ENCODE assay signal across 18 cellular contexts in the genomic region with DNA sequence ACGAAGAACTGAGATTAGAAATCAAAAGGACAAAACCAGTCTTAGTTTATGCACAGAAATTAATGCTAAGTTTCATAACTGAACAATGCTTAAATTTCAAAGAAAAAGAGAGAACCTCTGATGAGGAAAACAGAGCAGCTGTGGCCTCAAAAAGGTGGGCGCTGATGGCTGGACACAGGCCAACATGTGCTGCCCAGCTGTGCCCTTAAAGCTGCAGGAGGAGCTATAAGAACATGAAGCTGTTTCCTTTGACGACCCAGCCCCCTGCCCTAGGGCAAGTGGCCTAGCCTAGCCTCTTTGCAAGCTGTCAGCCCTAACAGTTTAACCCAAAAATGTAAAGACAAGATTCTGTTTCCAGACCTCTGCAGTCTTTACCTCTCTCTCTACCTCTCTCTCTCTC.
"Had no signal": no experiment of that assay in that cellular context is flagged by ENCODE, and none has a peak within 500 bp of the region (broad histone marks: within the 10 kb centered on the region; RNA-seq: fewer than 3 reads in every experiment).

No MANE protein-coding gene starts in this region.

- H3K4me3 Mint-ChIP-seq: activated naive CD8-positive, alpha-beta T cell treated with anti-CD3 and anti-CD28 coated beads for 36 hours; activated T-cell treated with anti-CD3 and anti-CD28 coated beads, Interleukin-2, amount 50 U/mL, for 24 hours; brain; central memory CD8-positive, alpha-beta T cell; effector memory CD8-positive, alpha-beta T cell; naive thymus-derived CD4-positive, alpha-beta T cell; T-helper 17 cell had no signal

- H3K9me3 Mint-ChIP-seq: activated naive CD8-positive, alpha-beta T cell treated with anti-CD3 and anti-CD28 coated beads for 36 hours; activated T-cell treated with anti-CD3 and anti-CD28 coated beads, Interleukin-2, amount 50 U/mL, for 24 hours; central memory CD8-positive, alpha-beta T cell; effector memory CD8-positive, alpha-beta T cell had no signal

- H3K27me3 Mint-ChIP-seq: brain had no signal

- H3K27ac ChIP-seq: gastrocnemius medialis, left lung, pancreas, thyroid gland, WERI-Rb-1 had no signal

- H3K27ac Mint-ChIP-seq: activated naive CD8-positive, alpha-beta T cell treated with anti-CD3 and anti-CD28 coated beads for 36 hours; activated T-cell treated with anti-CD3 and anti-CD28 coated beads, Interleukin-2, amount 50 U/mL, for 24 hours; effector memory CD8-positive, alpha-beta T cell; naive thymus-derived CD4-positive, alpha-beta T cell; T-helper 17 cell had no signal

- DNase-seq: activated CD4-positive, alpha-beta T cell treated with anti-CD3 and anti-CD28 coated beads, Interleukin-2, amount 50 U/mL, for 48 hours; activated gamma-delta T cell treated with Interleukin-2 at 50 U/mL for 16 hours; activated naive CD8-positive, alpha-beta T cell treated with anti-CD3 and anti-CD28 coated beads for 36 hours; activated T-cell treated with anti-CD3 and anti-CD28 coated beads, Interleukin-2, amount 50 U/mL, for 24 hours; cortex of kidney; effector memory CD8-positive, alpha-beta T cell; gastrocnemius medialis; left lung; mammary epithelial cell; naive thymus-derived CD4-positive, alpha-beta T cell; pancreas; stimulated activated CD4-positive, alpha-beta T cell treated with anti-CD3 and anti-CD28 coated beads, Interleukin-12 subunit alpha, Interleukin-12 subunit beta, amount 100 ng/mL, for 4 hours; stimulated activated CD4-positive, alpha-beta T cell treated with anti-CD3 and anti-CD28 coated beads, Interleukin-2, amount 100 ng/mL, for 24 hours; T-helper 17 cell; thyroid gland; WERI-Rb-1 had no signal

- H3K36me3 Mint-ChIP-seq: activated naive CD8-positive, alpha-beta T cell treated with anti-CD3 and anti-CD28 coated beads for 36 hours; brain had no signal

- H3K4me1 Mint-ChIP-seq: central memory CD8-positive, alpha-beta T cell had no signal

- ATAC-seq: effector memory CD8-positive, alpha-beta T cell; gastrocnemius medialis; left lung; naive thymus-derived CD4-positive, alpha-beta T cell; pancreas; T-helper 17 cell had no signal
